Comparison of ENCODE assay signal across 5 cellular contexts in the genomic region with DNA sequence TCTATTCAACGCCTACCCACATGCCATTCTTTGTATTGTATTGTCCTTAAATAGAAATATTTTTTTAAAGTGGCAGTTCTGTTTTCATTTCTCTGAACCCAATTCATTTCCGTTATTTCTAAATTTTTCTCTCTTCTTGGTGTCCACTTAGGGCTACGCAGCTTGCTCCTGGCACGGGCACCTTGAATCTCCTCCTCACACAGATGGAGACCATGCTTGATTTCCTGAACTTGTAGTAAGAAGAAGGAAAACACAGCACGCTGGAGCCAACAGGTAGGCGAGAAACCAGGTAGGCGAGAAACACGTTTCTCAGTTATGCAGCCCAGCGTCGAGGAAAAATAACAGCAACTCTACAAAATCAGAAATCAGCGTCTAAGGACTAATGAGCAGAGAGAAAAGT.
"Had no signal": no experiment of that assay in that cellular context is flagged by ENCODE, and none has a peak within 500 bp of the region (broad histone marks: within the 10 kb centered on the region; RNA-seq: fewer than 3 reads in every experiment).

No MANE protein-coding gene starts in this region.

- ATAC-seq: GM23338, HCT116, K562 had no signal

- H3K4me1 Mint-ChIP-seq: GM23338 had no signal

- DNase-seq: IMR-90, KG1 had no signal

- H3K4me3 Mint-ChIP-seq: GM23338 had no signal

- H3K9me3 Mint-ChIP-seq: GM23338 had no signal

- H3K27ac Mint-ChIP-seq: GM23338 had no signal
